In genomic region chr6:24721461-24722215, GRCh38 we compare ENCODE assay signal across 8 cellular contexts. TPM values are rescaled to one million over a fixed set of nuclear protein-coding genes. Genes with fewer than 3 reads are reported as not detected.
A peak's percentile ranks its signal among the peaks of the same experiment; 100 is the strongest.
DNase-seq lines count a peak whose midpoint lies in the region; ATAC-seq and TF ChIP-seq lines count a peak whose summit lies in the region.

No MANE protein-coding gene starts in this region.

- no peaks in the 10 kb centered on the region for H3K9me3 Mint-ChIP-seq in activated T-helper 17 cell treated with anti-CD3 and anti-CD28 coated beads, Interleukin-2, amount 50 U/mL, for 72 hours

- peak overlapping the region; percentile 93 for H2AFZ ChIP-seq in parathyroid adenoma

- peaks cover 48% of the 10 kb centered on the region for H3K36me3 Mint-ChIP-seq in activated T-helper 17 cell treated with anti-CD3 and anti-CD28 coated beads, Interleukin-2, amount 50 U/mL, for 72 hours (ENCODE audit: low read depth)

- peak overlapping the region; percentile 99 for H3K27ac ChIP-seq in parathyroid adenoma

- H3K4me3 Mint-ChIP-seq in activated T-helper 17 cell treated with anti-CD3 and anti-CD28 coated beads, Interleukin-2, amount 50 U/mL, for 72 hours = peak overlapping the region; percentile 79

- H3K4me1 Mint-ChIP-seq in activated T-helper 17 cell treated with anti-CD3 and anti-CD28 coated beads, Interleukin-2, amount 50 U/mL, for 72 hours = peaks cover 6% of the 10 kb centered on the region

- peak overlapping the region; percentile 62 for H3K9ac ChIP-seq in parathyroid adenoma

- H3K79me2 ChIP-seq in parathyroid adenoma = peaks cover 28% of the 10 kb centered on the region

- no peaks in the 10 kb centered on the region for H3K9me3 ChIP-seq in parathyroid adenoma (ENCODE audit: control insufficient read depth, low read length)

- TF ChIP-seq CTCF in parathyroid adenoma (IDR thresholded peaks at IDR 0.05) = no peak

- no peaks in the 10 kb centered on the region for H3K27me3 ChIP-seq in parathyroid adenoma (ENCODE audit: control insufficient read depth, insufficient read depth, low read length)

- ATAC-seq in GM21717 (IDR thresholded peaks at IDR 0.05; ENCODE audit: unreplicated experiment) = peak; percentile 47
- ATAC-seq in activated T-helper 17 cell treated with anti-CD3 and anti-CD28 coated beads, Interleukin-2, amount 50 U/mL, for 72 hours (replicated peaks) = peak; percentile 71

- H3K27me3 Mint-ChIP-seq in activated T-helper 17 cell treated with anti-CD3 and anti-CD28 coated beads, Interleukin-2, amount 50 U/mL, for 72 hours = no peaks in the 10 kb centered on the region

- H3K4me2 ChIP-seq in parathyroid adenoma (ENCODE audit: low read length) = peak overlapping the region; percentile 82

- no peaks in the 10 kb centered on the region for H3K36me3 ChIP-seq in parathyroid adenoma (ENCODE audit: control insufficient read depth, insufficient read depth, low read length)

- peak overlapping the region; percentile 99 for H3K27ac Mint-ChIP-seq in activated T-helper 17 cell treated with anti-CD3 and anti-CD28 coated beads, Interleukin-2, amount 50 U/mL, for 72 hours

- peaks cover 4% of the 10 kb centered on the region for H3K4me1 ChIP-seq in parathyroid adenoma

- peak; percentile 97 for DNase-seq in NCI-H82 (lab: John Stamatoyannopoulos, UW)
- no peak for DNase-seq in NCI-H82 treated with DMSO at 0.1 percent for 48 hours (lab: John Stamatoyannopoulos, UW; ENCODE audit: unreplicated experiment)
- DNase-seq in HuH-7.5 (ENCODE audit: low spot score) = peak; percentile 31
- peak; percentile 65 for DNase-seq in germinal center (ENCODE audit: low spot score)
- no peak for DNase-seq in activated effector memory CD4-positive, alpha-beta T cell treated with anti-CD3 and anti-CD28 coated beads, Interleukin-2, amount 50 U/mL, for 16 hours

- peak overlapping the region; percentile 98 for H3K4me3 ChIP-seq in parathyroid adenoma (ENCODE audit: low read depth, low read length)

RNA-seq across cellular contexts. Expression of gene C6orf62, which starts 2.7 kb away (rescaled TPM):
- total RNA-seq in activated T-helper 17 cell treated with anti-CD3 and anti-CD28 coated beads, Interleukin-2, amount 50 U/mL, for 72 hours = 100 to 1,000 TPM; 106 to 185 TPM

RNA-seq across cellular contexts. Expression of gene GMNN, which starts 53.1 kb away (rescaled TPM):
- 10 to 100 TPM; 61.3 to 80.4 TPM for total RNA-seq in activated T-helper 17 cell treated with anti-CD3 and anti-CD28 coated beads, Interleukin-2, amount 50 U/mL, for 72 hours

RNA-seq across cellular contexts. Expression of gene ACOT13, which starts 54.8 kb away (rescaled TPM):
- 10 to 100 TPM; 19.2 to 23.5 TPM for total RNA-seq in activated T-helper 17 cell treated with anti-CD3 and anti-CD28 coated beads, Interleukin-2, amount 50 U/mL, for 72 hours

RNA-seq across cellular contexts. Expression of gene TDP2, which starts 54.9 kb away (rescaled TPM):
- total RNA-seq in activated T-helper 17 cell treated with anti-CD3 and anti-CD28 coated beads, Interleukin-2, amount 50 U/mL, for 72 hours = 10 to 100 TPM; 51.6 to 55.3 TPM

Comparison
In these comparisons a context has a peak if more than half of its experiments do, and no peak if none do; other contexts are left out.
1. DNase-seq: peak in NCI-H82 (single experiment), HuH-7.5 (single experiment) and germinal center (single experiment); none in NCI-H82 treated with DMSO at 0.1 percent for 48 hours (single experiment) and activated effector memory CD4-positive, alpha-beta T cell treated with anti-CD3 and anti-CD28 coated beads, Interleukin-2, amount 50 U/mL, for 16 hours (single experiment).